ENCODE assay signal across 8 cellular contexts in genomic region chr19:44905437-44906160, GRCh38. TPM values are rescaled to one million over a fixed set of nuclear protein-coding genes. Genes with fewer than 3 reads are reported as not detected.
DNase-seq lines count a peak whose midpoint lies in the region; ATAC-seq and TF ChIP-seq lines count a peak whose summit lies in the region.

TSS of gene APOE (plus strand) at chr19:44905796. CDS start at chr19:44906625, 829 bp downstream.

- intact Hi-C loops in left colon (cut with DNase I, micrococcal nuclease): loop anchor here (2.0 to 10.0 kb wide), 2 partner anchors 45 to 49 kb away; partner anchors contain the start of gene CLPTM1 (in 1 of the 2)

- peak within 1 kb of the TSS; percentile 82 for H3K27ac ChIP-seq in caudate nucleus (ENCODE audit: low read depth, low read length)

- in situ Hi-C loops in ACHN (cut with HindIII; ENCODE audit: low pct_ligation_motif_present, low pct_unique_long_range_greater_than_20kb, low sequenced_read_pairs): no loop called here

- no peak for ATAC-seq in left colon

- TF ChIP-seq CTCF in subcutaneous adipose tissue (IDR thresholded peaks at IDR 0.05; ENCODE audit: low read depth): no peak
- no peak for TF ChIP-seq CTCF in GM10266 (IDR thresholded peaks at IDR 0.05; ENCODE audit: control insufficient read depth, insufficient read depth, low read depth, missing control alignments)

- peak; percentile 22 for DNase-seq in NCI-H1694 (lab: John Stamatoyannopoulos, UW)
- DNase-seq in NCI-H1694 treated with DMSO at 0.1 percent for 48 hours (lab: John Stamatoyannopoulos, UW): no peak
- DNase-seq in caudate nucleus (lab: John Stamatoyannopoulos, UW): peak in 45 of 61 donors; percentile 4 to 67 (median 36)
- DNase-seq in left colon: no peak
- DNase-seq in ACHN: no peak
- DNase-seq in central memory CD4-positive, alpha-beta T cell: no peak
- DNase-seq in GM10266 (ENCODE audit: extremely low spot score): no peak

RNA-seq across cellular contexts. Expression of gene APOE, which starts in this region (rescaled TPM):
- total RNA-seq in left colon (10 to 100 TPM; 14.6 to 88.2 TPM), subcutaneous adipose tissue (1,000 to 10,000 TPM in 3 of 4 donors, 100 to 1,000 TPM in 1; 212 to 2,618 (median 1,765) TPM)

Comparison
In these comparisons a context has a peak if more than half of its experiments do, and no peak if none do; other contexts are left out.
1. DNase-seq: peak in NCI-H1694 (single experiment) and caudate nucleus (45 of 61); none in NCI-H1694 treated with DMSO at 0.1 percent for 48 hours (single experiment), left colon (0 of 2), ACHN (single experiment), central memory CD4-positive, alpha-beta T cell (single experiment) and GM10266 (single experiment).